Comparison of ENCODE assay signal across 8 cellular contexts in genomic region chr6:10414766-10415592, GRCh38. TPM values are rescaled to one million over a fixed set of nuclear protein-coding genes. Genes with fewer than 3 reads are reported as not detected.
A peak's percentile ranks its signal among the peaks of the same experiment; 100 is the strongest.
DNase-seq lines count a peak whose midpoint lies in the region; ATAC-seq and TF ChIP-seq lines count a peak whose summit lies in the region.

TSS of gene TFAP2A (minus strand) at chr6:10415074. CDS start at chr6:10414991, 83 bp downstream.

- TF ChIP-seq CTCF in cardiac muscle cell (IDR thresholded peaks at IDR 0.05; ENCODE audit: low read depth, low read length) (peak; percentile 29), VCaP (conservative IDR thresholded peaks at IDR 0.05) (peak; percentile 42), upper lobe of left lung (IDR thresholded peaks at IDR 0.05) (no peak)

- H3K27me3 ChIP-seq in cardiac muscle cell (peaks cover 100% of the 10 kb centered on the region), upper lobe of left lung (peaks cover 2 to 91% (median 62%) of the 10 kb centered on the region in 4 donors)

- H3K27ac ChIP-seq in cardiac muscle cell (no peak within 1 kb of the TSS), VCaP (peak within 1 kb of the TSS; percentile 87), upper lobe of left lung (no peak within 1 kb of the TSS)

- DNase-seq in cardiac muscle cell (ENCODE audit: low read depth in 1 of 2, low spot score in 1 of 2) (peak in 1 of 2 donors; percentile 42), left ventricle myocardium superior (no peak), upper lobe of left lung (no peak), HuH-7.5 (ENCODE audit: low spot score) (no peak), NCI-H1694 (lab: John Stamatoyannopoulos, UW) (no peak)

- ATAC-seq in left ventricle myocardium superior, result no peak
- no peak for ATAC-seq in upper lobe of left lung (ENCODE audit: low FRiP score in 2 of 2)
- no peak for ATAC-seq in HG02571 (IDR thresholded peaks at IDR 0.05; ENCODE audit: unreplicated experiment)

- intact Hi-C loops in left ventricle myocardium superior (cut with micrococcal nuclease), result no loop called here

- H3K9me3 ChIP-seq in cardiac muscle cell (ENCODE audit: low read depth) (no peaks in the 10 kb centered on the region), upper lobe of left lung (no peaks in the 10 kb centered on the region)

- H3K4me1 ChIP-seq in cardiac muscle cell (ENCODE audit: low read depth) (peaks cover 5% of the 10 kb centered on the region), upper lobe of left lung (peaks cover 42 to 78% (median 46%) of the 10 kb centered on the region in 4 donors)

- H3K4me3 ChIP-seq in cardiac muscle cell, result no peak within 1 kb of the TSS
- peak within 1 kb of the TSS; percentile 27 for H3K4me3 ChIP-seq in iPS-11a (ENCODE audit: low read depth, low read length)
- peak within 1 kb of the TSS in 3 of 4 donors; percentile 4 to 82 (median 10) for H3K4me3 ChIP-seq in upper lobe of left lung

- no peak for TF ChIP-seq POLR2A in upper lobe of left lung (IDR thresholded peaks at IDR 0.05)

- WGBS in upper lobe of left lung, 2 donors, result 8 to 9% methylated on average over 41 to 56 of the region's 56 CpGs

- no peaks in the 10 kb centered on the region for H3K36me3 ChIP-seq in cardiac muscle cell
- H3K36me3 ChIP-seq in upper lobe of left lung, result no peaks in the 10 kb centered on the region

- no peak for TF ChIP-seq EP300 in upper lobe of left lung (IDR thresholded peaks at IDR 0.05)

RNA-seq across cellular contexts. Expression of gene TFAP2A, which starts in this region (rescaled TPM):
- total RNA-seq in cardiac muscle cell (not detected in 2 replicates), left ventricle myocardium superior (0.97 TPM), upper lobe of left lung (1 to 10 TPM in 4 of 6 donors, under 1 TPM in 1, not detected in 1; 0.69 to 7.8 (median 1.1) TPM)
- polyA plus RNA-seq in cardiac muscle cell, result 0.17 and 0.26 TPM in 2 replicates

Comparison
In these comparisons a context has a peak if more than half of its experiments do, and no peak if none do; other contexts are left out.
1. CTCF ChIP-seq: peak in cardiac muscle cell (single experiment) and VCaP (single experiment); none in upper lobe of left lung (0 of 6).